ENCODE assay signal across 25 cellular contexts in genomic region chr2:226913641-226914040, GRCh38.
"Had no signal": no experiment of that assay in that cellular context is flagged by ENCODE, and none has a peak within 500 bp of the region (broad histone marks: within the 10 kb centered on the region; RNA-seq: fewer than 3 reads in every experiment).

No MANE protein-coding gene starts in this region.

- H3K4me3 Mint-ChIP-seq: activated CD4-positive, alpha-beta memory T cell treated with anti-CD3 and anti-CD28 coated beads for 36 hours; activated CD4-positive, alpha-beta T cell treated with anti-CD3 and anti-CD28 coated beads, Interleukin-2, amount 10 ng/mL, durations not matched to agents 7 days and 5 days; activated naive CD8-positive, alpha-beta T cell treated with anti-CD3 and anti-CD28 coated beads, Interleukin-2, amount 10 ng/mL, durations not matched to agents 7 days and 5 days had no signal

- H3K4me1 ChIP-seq: adrenal gland, breast epithelium had no signal

- H3K27me3 ChIP-seq: adrenal gland, breast epithelium, Peyer's patch had no signal

- DNase-seq: activated CD4-positive, alpha-beta memory T cell treated with anti-CD3 and anti-CD28 coated beads for 36 hours; activated CD4-positive, alpha-beta T cell treated with anti-CD3 and anti-CD28 coated beads, Interleukin-2, amount 10 ng/mL, durations not matched to agents 7 days and 5 days; activated CD4-positive, CD25-positive, alpha-beta regulatory T cell; activated CD8-positive, alpha-beta memory T cell treated with anti-CD3 and anti-CD28 coated beads for 24 hours; activated gamma-delta T cell treated with Interleukin-2 at 50 U/mL for 16 hours; activated naive CD4-positive, alpha-beta T cell treated with anti-CD3 and anti-CD28 coated beads, Interleukin-2, amount 50 U/mL, for 16 hours; activated naive CD8-positive, alpha-beta T cell treated with anti-CD3 and anti-CD28 coated beads, Interleukin-2, amount 10 ng/mL, durations not matched to agents 7 days and 5 days; activated T-cell treated with anti-CD3 and anti-CD28 coated beads, Interleukin-2, amount 50 U/mL, for 48 hours; adrenal gland; caudate nucleus; NCI-H1092 treated with DMSO at 0.1 percent for 48 hours; NCI-H1417 treated with DMSO at 0.1 percent for 48 hours; NCI-H1694 treated with DMSO at 0.1 percent for 48 hours; NCI-H2029 treated with DMSO at 0.1 percent for 48 hours; NCI-H446; NCI-H524; Peyer's patch; SHP77; T-helper 2 cell; T1000 had no signal

- H3K9me3 Mint-ChIP-seq: activated CD4-positive, alpha-beta memory T cell treated with anti-CD3 and anti-CD28 coated beads for 36 hours; activated CD4-positive, alpha-beta T cell treated with anti-CD3 and anti-CD28 coated beads, Interleukin-2, amount 10 ng/mL, durations not matched to agents 7 days and 5 days; activated naive CD8-positive, alpha-beta T cell treated with anti-CD3 and anti-CD28 coated beads, Interleukin-2, amount 10 ng/mL, durations not matched to agents 7 days and 5 days; activated T-helper 2 cell treated with anti-CD3 and anti-CD28 coated beads, Interferon-gamma antibody, Interleukin-2, Interleukin-4, amounts not matched to agents 10 μg/mL and 5 μg/mL and 100 μg/mL, durations not matched to agents 14 hours and 24 hours and 36 hours had no signal

- H3K9me3 ChIP-seq: adrenal gland, breast epithelium, Peyer's patch had no signal

- H3K36me3 ChIP-seq: adrenal gland, breast epithelium, Peyer's patch had no signal

- H3K4me2 ChIP-seq: KMS-11 had no signal

- H3K27me3 Mint-ChIP-seq: activated CD4-positive, alpha-beta memory T cell treated with anti-CD3 and anti-CD28 coated beads for 36 hours; activated CD4-positive, alpha-beta T cell treated with anti-CD3 and anti-CD28 coated beads, Interleukin-2, amount 10 ng/mL, durations not matched to agents 7 days and 5 days; activated naive CD8-positive, alpha-beta T cell treated with anti-CD3 and anti-CD28 coated beads, Interleukin-2, amount 10 ng/mL, durations not matched to agents 7 days and 5 days had no signal

- H3K9ac ChIP-seq: KMS-11 had no signal

- H3K27ac ChIP-seq: adrenal gland, breast epithelium, KMS-11, Peyer's patch, RWPE1 had no signal

- H3K27ac Mint-ChIP-seq: activated CD4-positive, alpha-beta memory T cell treated with anti-CD3 and anti-CD28 coated beads for 36 hours; activated CD4-positive, alpha-beta T cell treated with anti-CD3 and anti-CD28 coated beads, Interleukin-2, amount 10 ng/mL, durations not matched to agents 7 days and 5 days; activated naive CD8-positive, alpha-beta T cell treated with anti-CD3 and anti-CD28 coated beads, Interleukin-2, amount 10 ng/mL, durations not matched to agents 7 days and 5 days; activated T-helper 2 cell treated with anti-CD3 and anti-CD28 coated beads, Interferon-gamma antibody, Interleukin-2, Interleukin-4, amounts not matched to agents 10 μg/mL and 5 μg/mL and 100 μg/mL, durations not matched to agents 14 hours and 24 hours and 36 hours had no signal

- FAIRE-seq: TTC549 had no signal

- H3K4me3 ChIP-seq: adrenal gland, breast epithelium, Peyer's patch had no signal
